12 cellular contexts compared by ENCODE assay signal in genomic region chr5:68196876-68197275, GRCh38. TPM values are rescaled to one million over a fixed set of nuclear protein-coding genes. Genes with fewer than 3 reads are reported as not detected.
DNase-seq lines count a peak whose midpoint lies in the region; ATAC-seq and TF ChIP-seq lines count a peak whose summit lies in the region.
"Had no signal": no experiment of that assay in that cellular context is flagged by ENCODE, and none has a peak within 500 bp of the region (broad histone marks: within the 10 kb centered on the region; RNA-seq: fewer than 3 reads in every experiment).

No MANE protein-coding gene starts in this region.

- no peaks in the 10 kb centered on the region for H3F3A ChIP-seq in neural progenitor cell (ENCODE audit: low read depth)

- TF ChIP-seq CTCF in upper lobe of left lung (IDR thresholded peaks at IDR 0.05) (no peak), neural progenitor cell (IDR thresholded peaks at IDR 0.05) (no peak)

- no peaks in the 10 kb centered on the region for H3K79me2 ChIP-seq in neural progenitor cell (ENCODE audit: low read depth)

- H3K4me3 Mint-ChIP-seq in activated naive CD4-positive, alpha-beta T cell treated with anti-CD3 and anti-CD28 coated beads, Interleukin-2, amount 50 U/mL, for 24 hours, result no peak overlapping the region
- H3K4me3 Mint-ChIP-seq in neural progenitor cell, result no peak overlapping the region
- H3K4me3 Mint-ChIP-seq in activated naive CD8-positive, alpha-beta T cell treated with anti-CD3 and anti-CD28 coated beads for 36 hours, result no peak overlapping the region

- H3K4me2 ChIP-seq in neural progenitor cell, result no peak overlapping the region

- no peak for DNase-seq in activated naive CD4-positive, alpha-beta T cell treated with anti-CD3 and anti-CD28 coated beads, Interleukin-2, amount 50 U/mL, for 16 hours
- DNase-seq in SIG-M5 treated with dmso at 0.1 percent for 504 hours (lab: John Stamatoyannopoulos, UW; ENCODE audit: unreplicated experiment), result peak; percentile 98
- DNase-seq in upper lobe of left lung, result peak in 1 of 2 donors; percentile 54
- no peak for DNase-seq in neural progenitor cell (ENCODE audit: low spot score)
- DNase-seq in activated naive CD8-positive, alpha-beta T cell treated with anti-CD3 and anti-CD28 coated beads for 36 hours, result no peak
- DNase-seq in activated T-cell treated with anti-CD3 and anti-CD28 coated beads, Interleukin-2, amount 50 U/mL, for 48 hours, result no peak
- DNase-seq: GOT3, small intestine had no signal

- H4K20me1 ChIP-seq in neural progenitor cell (ENCODE audit: low read depth), result no peaks in the 10 kb centered on the region

- no peaks in the 10 kb centered on the region for H3K36me3 ChIP-seq in upper lobe of left lung
- H3K36me3 ChIP-seq in neural progenitor cell, result no peaks in the 10 kb centered on the region
- H3K36me3 ChIP-seq: SJSA1 had no signal

- H3K27ac ChIP-seq in upper lobe of left lung, result peak overlapping the region in 1 of 4 donors; percentile 32
- no peak overlapping the region for H3K27ac ChIP-seq in neural progenitor cell
- H3K27ac ChIP-seq: 22Rv1, SJSA1 had no signal

- H3K9me3 ChIP-seq in upper lobe of left lung (no peaks in the 10 kb centered on the region), neural progenitor cell (ENCODE audit: low read depth) (no peaks in the 10 kb centered on the region)
- H3K9me3 ChIP-seq: SJSA1 had no signal

- peaks cover 10% of the 10 kb centered on the region for H3K4me1 Mint-ChIP-seq in activated naive CD4-positive, alpha-beta T cell treated with anti-CD3 and anti-CD28 coated beads, Interleukin-2, amount 50 U/mL, for 24 hours
- peaks cover 25% of the 10 kb centered on the region for H3K4me1 Mint-ChIP-seq in neural progenitor cell
- H3K4me1 Mint-ChIP-seq in activated naive CD8-positive, alpha-beta T cell treated with anti-CD3 and anti-CD28 coated beads for 36 hours, result peaks cover 15% of the 10 kb centered on the region

- H3K4me3 ChIP-seq in upper lobe of left lung (no peak overlapping the region), neural progenitor cell (no peak overlapping the region)
- H3K4me3 ChIP-seq: SJSA1 had no signal

- no peaks in the 10 kb centered on the region for H3K36me3 Mint-ChIP-seq in activated naive CD4-positive, alpha-beta T cell treated with anti-CD3 and anti-CD28 coated beads, Interleukin-2, amount 50 U/mL, for 24 hours
- no peaks in the 10 kb centered on the region for H3K36me3 Mint-ChIP-seq in neural progenitor cell
- H3K36me3 Mint-ChIP-seq in activated naive CD8-positive, alpha-beta T cell treated with anti-CD3 and anti-CD28 coated beads for 36 hours, result no peaks in the 10 kb centered on the region

- ATAC-seq in HG03039 (IDR thresholded peaks at IDR 0.05; ENCODE audit: unreplicated experiment) (peak; percentile 92), upper lobe of left lung (ENCODE audit: low FRiP score in 2 of 2) (peak; percentile 62 to 82)

- no peaks in the 10 kb centered on the region for H3K27me3 Mint-ChIP-seq in activated naive CD4-positive, alpha-beta T cell treated with anti-CD3 and anti-CD28 coated beads, Interleukin-2, amount 50 U/mL, for 24 hours
- H3K27me3 Mint-ChIP-seq in neural progenitor cell (ENCODE audit: insufficient read depth, low read depth), result peaks cover 3% of the 10 kb centered on the region
- no peaks in the 10 kb centered on the region for H3K27me3 Mint-ChIP-seq in activated naive CD8-positive, alpha-beta T cell treated with anti-CD3 and anti-CD28 coated beads for 36 hours

- H3K27me3 ChIP-seq in upper lobe of left lung (no peaks in the 10 kb centered on the region), neural progenitor cell (no peaks in the 10 kb centered on the region)
- H3K27me3 ChIP-seq: SJSA1 had no signal

- peaks cover 0 to 3% (median 1%) of the 10 kb centered on the region in 4 donors for H3K4me1 ChIP-seq in upper lobe of left lung
- peaks cover 8% of the 10 kb centered on the region for H3K4me1 ChIP-seq in neural progenitor cell

- H3K9me3 Mint-ChIP-seq in activated naive CD4-positive, alpha-beta T cell treated with anti-CD3 and anti-CD28 coated beads, Interleukin-2, amount 50 U/mL, for 24 hours, result no peaks in the 10 kb centered on the region
- peaks cover 2% of the 10 kb centered on the region for H3K9me3 Mint-ChIP-seq in neural progenitor cell
- no peaks in the 10 kb centered on the region for H3K9me3 Mint-ChIP-seq in activated naive CD8-positive, alpha-beta T cell treated with anti-CD3 and anti-CD28 coated beads for 36 hours

- WGBS in upper lobe of left lung, 2 donors, result 69 to 90% methylated on average over 6 of the region's 6 CpGs

- TF ChIP-seq POLR2A in upper lobe of left lung (IDR thresholded peaks at IDR 0.05), result no peak

- H2AFZ ChIP-seq in neural progenitor cell (replicated peaks), result no peak overlapping the region

- TF ChIP-seq EP300 in upper lobe of left lung (IDR thresholded peaks at IDR 0.05), result no peak

- H3K27ac Mint-ChIP-seq in activated naive CD4-positive, alpha-beta T cell treated with anti-CD3 and anti-CD28 coated beads, Interleukin-2, amount 50 U/mL, for 24 hours, result peak overlapping the region; percentile 90
- no peak overlapping the region for H3K27ac Mint-ChIP-seq in neural progenitor cell
- H3K27ac Mint-ChIP-seq in activated naive CD8-positive, alpha-beta T cell treated with anti-CD3 and anti-CD28 coated beads for 36 hours, result no peak overlapping the region

- H3K9ac ChIP-seq in neural progenitor cell, result no peak overlapping the region

RNA-seq across cellular contexts. Expression of gene PIK3R1, which starts 18.7 kb away (rescaled TPM):
- total RNA-seq in upper lobe of left lung, result 100 to 1,000 TPM in 1 of 6 donors, 10 to 100 TPM in 5; 52.3 to 112 (median 92.5) TPM
- 19.7 and 24.2 TPM in 2 replicates for total RNA-seq in neural progenitor cell (ENCODE audit: low replicate concordance)
- 10 to 100 TPM; 39.7 to 41.6 TPM for total RNA-seq in activated naive CD8-positive, alpha-beta T cell treated with anti-CD3 and anti-CD28 coated beads for 36 hours
